In the genomic region with DNA sequence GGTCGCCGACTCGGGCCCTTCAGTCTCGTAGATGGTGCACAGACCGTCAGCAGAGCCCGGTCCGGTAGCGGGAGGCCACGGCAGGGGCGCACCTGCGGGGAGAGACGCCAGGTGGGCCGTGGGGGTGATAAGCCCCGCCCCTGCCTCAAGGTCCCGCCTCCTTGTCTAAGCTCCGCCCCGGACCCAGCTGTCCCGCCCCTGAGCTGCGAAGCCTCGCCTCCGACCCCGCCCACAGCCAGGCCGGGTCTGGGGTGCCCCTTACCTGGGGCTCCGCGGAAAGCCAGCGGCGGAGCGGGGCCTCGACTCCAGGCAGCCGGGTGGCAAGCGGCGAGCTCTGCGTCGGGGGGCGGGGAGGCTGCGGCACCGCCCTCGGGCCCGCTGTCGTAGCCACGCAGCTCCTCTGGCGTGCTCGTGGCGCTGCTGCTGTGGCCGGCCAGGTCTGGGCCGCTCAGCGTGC, we compare ENCODE assay signal across 9 cellular contexts. TPM values are rescaled to one million over a fixed set of nuclear protein-coding genes. Genes with fewer than 3 reads are reported as not detected.
A peak's percentile ranks its signal among the peaks of the same experiment; 100 is the strongest.
DNase-seq lines count a peak whose midpoint lies in the region; ATAC-seq and TF ChIP-seq lines count a peak whose summit lies in the region.
"Had no signal": no experiment of that assay in that cellular context is flagged by ENCODE, and none has a peak within 500 bp of the region (broad histone marks: within the 10 kb centered on the region; RNA-seq: fewer than 3 reads in every experiment).

No MANE protein-coding gene starts in this region.

- no peaks in the 10 kb centered on the region for H3K36me3 ChIP-seq in adrenal gland (replicated peaks in 1 of 2)
- H3K36me3 ChIP-seq in iPS-20b (ENCODE audit: insufficient read depth, low read depth, low read length), result no peaks in the 10 kb centered on the region

- intact Hi-C loops in adrenal gland (cut with DNase I), result no loop called here

- H3K9me3 ChIP-seq in adrenal gland (replicated peaks in 1 of 3) (no peaks in the 10 kb centered on the region), iPS-20b (ENCODE audit: insufficient read depth, low read depth, low read length) (no peaks in the 10 kb centered on the region)

- H3K4me3 ChIP-seq in adrenal gland, result peak overlapping the region in 2 of 4 donors; percentile 18 to 65
- peak overlapping the region; percentile 40; the same call in 1 of the 2 replicates for H3K4me3 ChIP-seq in iPS-20b (ENCODE audit: low read length)

- no peak overlapping the region for H3K9ac ChIP-seq in iPS-20b (ENCODE audit: low read depth, low read length)

- DNase-seq in T-helper 1 cell (peak; percentile 65 to 82 (median 74)), adrenal gland (peak; percentile 74 to 87 (median 81)), DMS153 treated with DMSO at 0.1 percent for 48 hours (lab: John Stamatoyannopoulos, UW; ENCODE audit: unreplicated experiment) (no peak), D341Med (ENCODE audit: low spot score) (no peak)
- peak; percentile 60 to 78 for DNase-seq in stimulated activated CD4-positive, alpha-beta T cell treated with anti-CD3 and anti-CD28 coated beads, Interleukin-1b, Interleukin-23, amount 100 ng/mL, for 1 hour (ENCODE audit: low read depth in 2 of 2)

- peak in 3 of 6 experiments; percentile 5 to 27 (median 7) for TF ChIP-seq CTCF in adrenal gland (IDR thresholded peaks at IDR 0.05)

- no peak for TF ChIP-seq POLR2A in adrenal gland (IDR thresholded peaks at IDR 0.05)

- peak; percentile 64 for ATAC-seq in GM19035 (IDR thresholded peaks at IDR 0.05; ENCODE audit: unreplicated experiment)
- ATAC-seq in HG03159 (IDR thresholded peaks at IDR 0.05; ENCODE audit: unreplicated experiment), result peak; percentile 50

- H3K4me1 ChIP-seq in adrenal gland (replicated peaks in 1 of 2) (peaks cover 18 to 31% of the 10 kb centered on the region in 2 donors), iPS-20b (ENCODE audit: insufficient read depth, low read length) (no peaks in the 10 kb centered on the region; the same call in 1 of the 2 replicates)

- H3K27ac ChIP-seq in adrenal gland (peak overlapping the region; percentile 73 to 99 (median 82)), iPS-20b (ENCODE audit: low read length) (no peak overlapping the region)

- H3K27me3 ChIP-seq in adrenal gland, result peaks cover 20% of the 10 kb centered on the region
- H3K27me3 ChIP-seq in iPS-20b (ENCODE audit: insufficient read depth, low read length), result peaks cover 51% of the 10 kb centered on the region

- WGBS in adrenal gland, 4 donors, result 1 to 3% (median 2%) methylated on average over 14 to 47 of the region's 47 CpGs; no CpG with 5 or more reads in 1 of the 4 donors

RNA-seq across cellular contexts. Expression of a gene that starts 4.7 kb away (rescaled TPM):
- total RNA-seq in adrenal gland, result 1 to 10 TPM in 4 of 8 donors, under 1 TPM in 3, not detected in 1; 0.47 to 5.2 (median 1.1) TPM
- 1 to 10 TPM in 2 of 3 donors, under 1 TPM in 1; 0.51 to 4.6 (median 1.5) TPM for polyA plus RNA-seq in adrenal gland
- total RNA-seq: myocyte had no signal

RNA-seq across cellular contexts. Expression of a gene that starts 18.8 kb away (rescaled TPM):
- 10 to 100 TPM in 7 of 8 donors, 1 to 10 TPM in 1; 9.2 to 22.9 (median 12.6) TPM for total RNA-seq in adrenal gland
- polyA plus RNA-seq in adrenal gland, result 10 to 100 TPM in 1 of 3 donors, 1 to 10 TPM in 2; 2.4 to 11.4 (median 3.1) TPM

RNA-seq across cellular contexts. Expression of a gene that starts 34.2 kb away (rescaled TPM):
- total RNA-seq in adrenal gland, result 10 to 100 TPM in 6 of 8 donors, 1 to 10 TPM in 2; 9.2 to 41.2 (median 23.2) TPM
- 100 to 1,000 TPM in 1 of 3 donors, 10 to 100 TPM in 1, 1 to 10 TPM in 1; 7.5 to 110 (median 21.7) TPM for polyA plus RNA-seq in adrenal gland

RNA-seq across cellular contexts. Expression of a gene that starts 39.5 kb away (rescaled TPM):
- total RNA-seq in adrenal gland, result 10 to 100 TPM; 12.7 to 22.2 (median 20.7) TPM
- polyA plus RNA-seq in adrenal gland, result 10 to 100 TPM in 2 of 3 donors, 1 to 10 TPM in 1; 9.5 to 20.8 (median 14.9) TPM

RNA-seq across cellular contexts. Expression of a gene that starts 45.1 kb away (rescaled TPM):
- 1 to 10 TPM in 3 of 8 donors, under 1 TPM in 2, not detected in 3; 0.23 to 7.0 (median 2.1) TPM for total RNA-seq in adrenal gland
- 1 to 10 TPM in 2 of 3 donors, under 1 TPM in 1; 0.62 to 3.3 (median 1.2) TPM for polyA plus RNA-seq in adrenal gland

Comparison
In these comparisons a context has a peak if more than half of its experiments do, and no peak if none do; other contexts are left out.
1. DNase-seq: peak in T-helper 1 cell (5 of 5), adrenal gland (7 of 7) and stimulated activated CD4-positive, alpha-beta T cell treated with anti-CD3 and anti-CD28 coated beads, Interleukin-1b, Interleukin-23, amount 100 ng/mL, for 1 hour (2 of 2); none in DMS153 treated with DMSO at 0.1 percent for 48 hours (single experiment) and D341Med (single experiment).